Comparison of ENCODE assay signal across 17 cellular contexts in the genomic region with DNA sequence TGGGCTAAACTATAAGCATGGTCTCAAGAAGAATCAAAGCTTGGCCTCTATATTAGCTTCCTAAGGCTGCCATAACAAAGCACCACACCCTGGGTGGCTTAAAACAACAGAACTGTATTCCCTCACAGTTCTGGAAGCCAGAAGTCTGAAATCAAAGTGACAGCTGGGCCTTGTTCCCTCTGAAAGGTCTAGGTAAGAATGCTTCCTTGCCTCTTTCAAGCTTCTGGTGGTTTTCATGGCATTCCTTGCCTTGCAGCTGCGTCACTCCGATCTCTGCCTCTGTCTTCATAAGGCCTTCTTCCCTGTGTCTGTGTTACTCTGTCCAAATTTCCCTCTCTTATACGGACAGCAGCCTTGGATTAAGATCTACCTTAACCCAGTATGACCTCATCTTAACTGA.
A peak's percentile ranks its signal among the peaks of the same experiment; 100 is the strongest.
DNase-seq lines count a peak whose midpoint lies in the region; ATAC-seq and TF ChIP-seq lines count a peak whose summit lies in the region.
"Had no signal": no experiment of that assay in that cellular context is flagged by ENCODE, and none has a peak within 500 bp of the region (broad histone marks: within the 10 kb centered on the region; RNA-seq: fewer than 3 reads in every experiment).

No MANE protein-coding gene starts in this region.

- no peak overlapping the region for H3K27ac ChIP-seq in PC-9
- no peak overlapping the region for H3K27ac ChIP-seq in left lung
- H3K27ac ChIP-seq in smooth muscle cell (ENCODE audit: low read depth): peak overlapping the region; percentile 33
- no peak overlapping the region for H3K27ac ChIP-seq in effector memory CD4-positive, alpha-beta T cell (ENCODE audit: insufficient read depth, low read length, poor library complexity, severe bottlenecking)
- no peak overlapping the region for H3K27ac ChIP-seq in CD4-positive, alpha-beta memory T cell (ENCODE audit: low read depth, low read length)
- H3K27ac ChIP-seq: KMS-11 had no signal

- ATAC-seq in left lung: peak; percentile 28

- peaks cover 34% of the 10 kb centered on the region for H3K4me1 ChIP-seq in PC-9 (replicated peaks; ENCODE audit: insufficient read depth)
- no peaks in the 10 kb centered on the region for H3K4me1 ChIP-seq in left lung
- no peaks in the 10 kb centered on the region for H3K4me1 ChIP-seq in smooth muscle cell (ENCODE audit: low read depth)
- H3K4me1 ChIP-seq in effector memory CD4-positive, alpha-beta T cell (ENCODE audit: control insufficient read depth, insufficient read depth, low read length, poor library complexity, severe bottlenecking): no peaks in the 10 kb centered on the region
- H3K4me1 ChIP-seq in CD4-positive, alpha-beta memory T cell (ENCODE audit: insufficient read depth, low read length): no peaks in the 10 kb centered on the region
- H3K4me1 ChIP-seq: BE2C had no signal

- 59% methylated on average over 3 of the region's 3 CpGs for WGBS in smooth muscle cell (ENCODE audit: low lambda C conversion rate)

- CTCF ChIA-PET in PC-9 (lab: Charles Lee): no interaction called here
- CTCF ChIA-PET in CD4-positive, alpha-beta memory T cell (lab: Charles Lee; ENCODE audit: partially characterized antibody): no interaction called here

- H3K36me3 Mint-ChIP-seq in CD4-positive, alpha-beta memory T cell: no peaks in the 10 kb centered on the region

- peaks cover 9% of the 10 kb centered on the region; the same call in 1 of the 2 replicates for H3F3A ChIP-seq in PC-9 (ENCODE audit: insufficient read depth, low read depth)
- no peaks in the 10 kb centered on the region for H3F3A ChIP-seq in smooth muscle cell (ENCODE audit: low read depth)

- H3K9me2 ChIP-seq in PC-9 (ENCODE audit: insufficient read depth): no peaks in the 10 kb centered on the region

- no peak overlapping the region for H3K9ac ChIP-seq in smooth muscle cell (ENCODE audit: low read depth)
- H3K9ac ChIP-seq: KMS-11 had no signal

- peak; percentile 2 for DNase-seq in NCI-H1694 treated with DMSO at 0.1 percent for 48 hours (lab: John Stamatoyannopoulos, UW)
- no peak for DNase-seq in NCI-H1694 (lab: John Stamatoyannopoulos, UW)
- DNase-seq in PC-9: peak in 1 of 2 experiments; percentile 10
- DNase-seq in left lung: no peak
- DNase-seq in smooth muscle cell (lab: John Stamatoyannopoulos, UW; ENCODE audit: unreplicated experiment): no peak
- DNase-seq in effector memory CD4-positive, alpha-beta T cell: no peak
- no peak for DNase-seq in posterior vena cava (ENCODE audit: low spot score)
- no peak for DNase-seq in CD4-positive, alpha-beta memory T cell
- DNase-seq: BE2C; CD4-positive, alpha-beta T cell; DMS79; H7; MV-4-11; NCI-H1417; NCI-H1930; Right ventricle myocardium superior had no signal

- H3K4me2 ChIP-seq in PC-9 (peak overlapping the region; percentile 81), smooth muscle cell (no peak overlapping the region)
- H3K4me2 ChIP-seq: KMS-11 had no signal

- H3K79me2 ChIP-seq in PC-9 (ENCODE audit: low read depth) (no peaks in the 10 kb centered on the region), smooth muscle cell (ENCODE audit: low read depth) (no peaks in the 10 kb centered on the region)

- POLR2A ChIA-PET in PC-9 (lab: Charles Lee; ENCODE audit: unreplicated experiment): no interaction called here
- POLR2A ChIA-PET in CD4-positive, alpha-beta memory T cell (lab: Charles Lee; ENCODE audit: partially characterized antibody): no interaction called here

- intact Hi-C loops in PC-9 (cut with micrococcal nuclease; ENCODE audit: unreplicated experiment): loop anchor here (5.0 kb wide), 1 partner anchor 282 kb away; no protein-coding TSS in a partner anchor
- intact Hi-C loops in left lung (cut with DNase I): no loop called here
- intact Hi-C loops in posterior vena cava (cut with DNase I): no loop called here
- intact Hi-C loops in CD4-positive, alpha-beta memory T cell (cut with micrococcal nuclease): no loop called here

- peaks cover 0 to 18% (median 4%) of the 10 kb centered on the region in 8 donors for H3K9me3 Mint-ChIP-seq in CD4-positive, alpha-beta memory T cell
- H3K9me3 Mint-ChIP-seq: CD4-positive, alpha-beta T cell had no signal

- no peak for TF ChIP-seq CTCF in PC-9 (conservative IDR thresholded peaks at IDR 0.05)
- no peak for TF ChIP-seq CTCF in left lung (IDR thresholded peaks at IDR 0.05)
- TF ChIP-seq CTCF in smooth muscle cell (IDR thresholded peaks at IDR 0.05; ENCODE audit: borderline replicate concordance, insufficient read depth, poor library complexity, severe bottlenecking): no peak

- H3K4me3 Mint-ChIP-seq in CD4-positive, alpha-beta memory T cell: no peak overlapping the region
- H3K4me3 Mint-ChIP-seq: CD4-positive, alpha-beta T cell had no signal

- no TSS peak for BruUV-seq in PC-9 (replicated peaks; lab: Mats Ljungman, UMichigan)

- H2AFZ ChIP-seq in PC-9 (0 out of 2 replicates have a peak overlapping the region, but pooled peaks have one; percentile 41), smooth muscle cell (ENCODE audit: low read depth) (no peak overlapping the region)

- H3K9me3 ChIP-seq in PC-9 (ENCODE audit: insufficient read depth, low read depth) (no peaks in the 10 kb centered on the region), left lung (no peaks in the 10 kb centered on the region), smooth muscle cell (replicated peaks; ENCODE audit: low read depth) (no peaks in the 10 kb centered on the region)
- H3K9me3 ChIP-seq in effector memory CD4-positive, alpha-beta T cell (ENCODE audit: control insufficient read depth, low read length): no peaks in the 10 kb centered on the region
- H3K9me3 ChIP-seq in CD4-positive, alpha-beta memory T cell (ENCODE audit: control insufficient read depth in 1 of 2, low read length in 2 of 2): no peaks in the 10 kb centered on the region
- H3K9me3 ChIP-seq: BE2C had no signal

- H3K27me3 Mint-ChIP-seq in CD4-positive, alpha-beta memory T cell: peaks cover 0 to 15% of the 10 kb centered on the region in 2 donors

- H3K4me3 ChIP-seq in PC-9: no peak overlapping the region
- no peak overlapping the region for H3K4me3 ChIP-seq in left lung
- no peak overlapping the region for H3K4me3 ChIP-seq in smooth muscle cell
- H3K4me3 ChIP-seq in effector memory CD4-positive, alpha-beta T cell (ENCODE audit: insufficient read depth, low read depth, low read length, poor library complexity, severe bottlenecking): no peak overlapping the region
- no peak overlapping the region for H3K4me3 ChIP-seq in CD4-positive, alpha-beta memory T cell (ENCODE audit: low read length in 2 of 2)

- no peaks in the 10 kb centered on the region for H3K27me3 ChIP-seq in PC-9 (ENCODE audit: insufficient read depth, low read depth)
- no peaks in the 10 kb centered on the region for H3K27me3 ChIP-seq in left lung
- no peaks in the 10 kb centered on the region for H3K27me3 ChIP-seq in smooth muscle cell (ENCODE audit: low read depth)
- no peaks in the 10 kb centered on the region for H3K27me3 ChIP-seq in effector memory CD4-positive, alpha-beta T cell (replicated peaks; ENCODE audit: control insufficient read depth, insufficient read depth, low read length, poor library complexity, severe bottlenecking)
- no peaks in the 10 kb centered on the region for H3K27me3 ChIP-seq in CD4-positive, alpha-beta memory T cell (ENCODE audit: insufficient read depth, low read length)
- H3K27me3 ChIP-seq: BE2C had no signal

- H4K20me1 ChIP-seq in PC-9 (ENCODE audit: insufficient read depth): no peaks in the 10 kb centered on the region
- H4K20me1 ChIP-seq in smooth muscle cell (ENCODE audit: low read depth): no peaks in the 10 kb centered on the region

- H3K36me3 ChIP-seq in PC-9 (ENCODE audit: low read depth) (no peaks in the 10 kb centered on the region), left lung (no peaks in the 10 kb centered on the region), smooth muscle cell (ENCODE audit: low read depth) (no peaks in the 10 kb centered on the region)
- H3K36me3 ChIP-seq in effector memory CD4-positive, alpha-beta T cell (ENCODE audit: control insufficient read depth, insufficient read depth, low read length): no peaks in the 10 kb centered on the region
- H3K36me3 ChIP-seq in CD4-positive, alpha-beta memory T cell (ENCODE audit: insufficient read depth, low read length): no peaks in the 10 kb centered on the region
- H3K36me3 ChIP-seq: BE2C had no signal

- H3K4me1 Mint-ChIP-seq in CD4-positive, alpha-beta memory T cell: no peaks in the 10 kb centered on the region

- H3K27ac Mint-ChIP-seq in CD4-positive, alpha-beta memory T cell: no peak overlapping the region
- H3K27ac Mint-ChIP-seq: CD4-positive, alpha-beta T cell had no signal
